8 cellular contexts compared by ENCODE assay signal in genomic region chrX:9677098-9677739, GRCh38.
DNase-seq lines count a peak whose midpoint lies in the region; ATAC-seq and TF ChIP-seq lines count a peak whose summit lies in the region.

No MANE protein-coding gene starts in this region.

- H3K4me1 Mint-ChIP-seq in memory B cell = peaks cover 30% of the 10 kb centered on the region

- H3K9me3 Mint-ChIP-seq in memory B cell = peaks cover 3% of the 10 kb centered on the region

- peaks cover 10% of the 10 kb centered on the region for H3K36me3 Mint-ChIP-seq in memory B cell

- H3K27ac ChIP-seq in VCaP = peak overlapping the region; percentile 60

- peak; percentile 97 for ATAC-seq in HG03139 (IDR thresholded peaks at IDR 0.05; ENCODE audit: unreplicated experiment)
- ATAC-seq in memory B cell (ENCODE audit: low read depth) = peak; percentile 91

- H3K4me3 Mint-ChIP-seq in memory B cell = peak overlapping the region; percentile 52

- TF ChIP-seq CTCF in VCaP (conservative IDR thresholded peaks at IDR 0.05) = no peak

- H3K27ac Mint-ChIP-seq in memory B cell = peak overlapping the region; percentile 98

- DNase-seq in Ammon's horn (ENCODE audit: low spot score) (peak; percentile 2), GM19238 (ENCODE audit: insufficient read length, low spot score) (peak; percentile 36), memory B cell (ENCODE audit: low spot score in 2 of 2) (peak; percentile 18 to 55), AG20443 (ENCODE audit: low spot score) (no peak), GF-D8 (lab: John Stamatoyannopoulos, UW) (no peak), KG1 (lab: John Stamatoyannopoulos, UW) (no peak)

- H3K27me3 Mint-ChIP-seq in memory B cell = no peaks in the 10 kb centered on the region

Comparison
In these comparisons a context has a peak if more than half of its experiments do, and no peak if none do; other contexts are left out.
1. DNase-seq: peak in Ammon's horn (single experiment), GM19238 (single experiment) and memory B cell (2 of 2); none in AG20443 (single experiment), GF-D8 (single experiment) and KG1 (single experiment).